ENCODE assay signal across 12 cellular contexts in the genomic region with DNA sequence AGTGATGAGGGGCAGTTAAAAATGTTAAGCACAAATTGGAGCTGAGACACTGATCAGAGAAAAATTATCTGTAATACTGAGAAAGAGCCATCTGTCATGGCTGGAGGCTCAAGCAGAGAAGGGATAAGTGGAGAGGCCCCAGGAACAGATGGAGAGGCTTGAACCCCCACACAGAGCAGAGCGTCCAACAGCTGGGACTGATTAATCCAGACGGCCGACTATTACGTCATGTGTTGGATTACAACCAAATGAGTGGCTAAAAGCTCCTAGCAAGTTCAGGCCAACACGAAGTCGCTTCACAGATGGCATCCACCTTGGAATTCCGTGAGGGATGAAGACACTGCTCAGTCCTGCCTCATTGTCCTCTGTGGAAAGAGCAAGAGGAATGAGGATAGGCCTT. TPM values are rescaled to one million over a fixed set of nuclear protein-coding genes. Genes with fewer than 3 reads are reported as not detected.
DNase-seq lines count a peak whose midpoint lies in the region; ATAC-seq and TF ChIP-seq lines count a peak whose summit lies in the region.
"Had no signal": no experiment of that assay in that cellular context is flagged by ENCODE, and none has a peak within 500 bp of the region (broad histone marks: within the 10 kb centered on the region; RNA-seq: fewer than 3 reads in every experiment).

No MANE protein-coding gene starts in this region.

- no peak overlapping the region for H3K4me3 Mint-ChIP-seq in activated T-helper 1 cell treated with anti-CD3 and anti-CD28 coated beads, Interleukin-12 subunit alpha, Interleukin-12 subunit beta, Interleukin-2, Interleukin-4 antibody, amounts not matched to agents 30 ng/mL and 10 ng/mL and 1 ng/mL, durations not matched to agents 14 hours and 24 hours and 36 hours
- peak overlapping the region; percentile 77 for H3K4me3 Mint-ChIP-seq in glutamatergic neuron (ENCODE audit: unreplicated experiment)
- H3K4me3 Mint-ChIP-seq in activated naive CD8-positive, alpha-beta T cell treated with anti-CD3 and anti-CD28 coated beads for 36 hours, result no peak overlapping the region
- H3K4me3 Mint-ChIP-seq: activated CD8-positive, alpha-beta T cell treated with anti-CD3 and anti-CD28 coated beads for 36 hours; stimulated activated naive B cell treated with anti-CD40 and anti-IgM and Interleukin-4, amounts not matched to agents 10 μg/mL and 1 μg/mL and 100 μg/mL, for 72 hours had no signal

- CTCF ChIA-PET in A673 (lab: Charles Lee), result no interaction called here

- intact Hi-C loops in A673 (cut with micrococcal nuclease; ENCODE audit: unreplicated experiment), result no loop called here
- intact Hi-C loops in activated T-helper 1 cell treated with anti-CD3 and anti-CD28 coated beads, Interleukin-12 subunit alpha, Interleukin-12 subunit beta, Interleukin-2, Interleukin-4 antibody, amounts not matched to agents 30 ng/mL and 10 ng/mL and 1 ng/mL, durations not matched to agents 14 hours and 24 hours and 36 hours (cut with micrococcal nuclease), result loop anchor here (5.0 to 10.0 kb wide), 2 partner anchors 430 to 1827 kb away; no protein-coding TSS in a partner anchor

- H3K27me3 ChIP-seq in A673 (replicated peaks; ENCODE audit: insufficient read depth, low read depth, low read length, poor library complexity), result peaks cover 23% of the 10 kb centered on the region

- peak overlapping the region; percentile 27 for H3K27ac Mint-ChIP-seq in activated T-helper 1 cell treated with anti-CD3 and anti-CD28 coated beads, Interleukin-12 subunit alpha, Interleukin-12 subunit beta, Interleukin-2, Interleukin-4 antibody, amounts not matched to agents 30 ng/mL and 10 ng/mL and 1 ng/mL, durations not matched to agents 14 hours and 24 hours and 36 hours
- H3K27ac Mint-ChIP-seq in glutamatergic neuron (ENCODE audit: unreplicated experiment), result peak overlapping the region; percentile 100
- H3K27ac Mint-ChIP-seq in activated naive CD8-positive, alpha-beta T cell treated with anti-CD3 and anti-CD28 coated beads for 36 hours, result no peak overlapping the region
- H3K27ac Mint-ChIP-seq: activated CD8-positive, alpha-beta T cell treated with anti-CD3 and anti-CD28 coated beads for 36 hours; stimulated activated naive B cell treated with anti-CD40 and anti-IgM and Interleukin-4, amounts not matched to agents 10 μg/mL and 1 μg/mL and 100 μg/mL, for 72 hours had no signal

- peaks cover 16% of the 10 kb centered on the region for H3K4me1 ChIP-seq in A673 (ENCODE audit: insufficient read depth, low read length, poor library complexity, severe bottlenecking)

- no TSS peak for BruUV-seq in A673 (replicated peaks; lab: Mats Ljungman, UMichigan)

- TF ChIP-seq CTCF in A673 (conservative IDR thresholded peaks at IDR 0.05; ENCODE audit: low read depth, low read length) (no peak), glutamatergic neuron (IDR thresholded peaks at IDR 0.05; ENCODE audit: partially characterized antibody, unreplicated experiment) (no peak)

- H3K9me3 ChIP-seq in A673 (ENCODE audit: low read depth, low read length, poor library complexity, severe bottlenecking), result no peaks in the 10 kb centered on the region

- H3K27ac ChIP-seq in A673 (ENCODE audit: low read depth, low read length, poor library complexity, severe bottlenecking), result peak overlapping the region; percentile 16
- H3K27ac ChIP-seq: PC-9 had no signal

- no peaks in the 10 kb centered on the region for H3K9me3 Mint-ChIP-seq in activated T-helper 1 cell treated with anti-CD3 and anti-CD28 coated beads, Interleukin-12 subunit alpha, Interleukin-12 subunit beta, Interleukin-2, Interleukin-4 antibody, amounts not matched to agents 30 ng/mL and 10 ng/mL and 1 ng/mL, durations not matched to agents 14 hours and 24 hours and 36 hours
- H3K9me3 Mint-ChIP-seq in glutamatergic neuron (ENCODE audit: unreplicated experiment), result peaks cover 13% of the 10 kb centered on the region
- H3K9me3 Mint-ChIP-seq in activated naive CD8-positive, alpha-beta T cell treated with anti-CD3 and anti-CD28 coated beads for 36 hours, result no peaks in the 10 kb centered on the region
- H3K9me3 Mint-ChIP-seq: activated CD8-positive, alpha-beta T cell treated with anti-CD3 and anti-CD28 coated beads for 36 hours had no signal

- DNase-seq in A673 (ENCODE audit: low spot score) (peak; percentile 46), HCEC 1CT (peak; percentile 84), glutamatergic neuron (peak; percentile 43), COR-L47 (lab: John Stamatoyannopoulos, UW) (no peak)
- no peak for DNase-seq in activated T-helper 1 cell treated with anti-CD3 and anti-CD28 coated beads, Interleukin-12 subunit alpha, Interleukin-12 subunit beta, Interleukin-2, Interleukin-4 antibody, amounts not matched to agents 30 ng/mL and 10 ng/mL and 1 ng/mL, durations not matched to agents 14 hours and 24 hours and 36 hours (ENCODE audit: low spot score)
- DNase-seq in activated naive CD8-positive, alpha-beta T cell treated with anti-CD3 and anti-CD28 coated beads for 36 hours, result no peak
- DNase-seq: central memory CD4-positive, alpha-beta T cell; PC-9; stimulated activated naive B cell treated with anti-CD40 and anti-IgM and Interleukin-4, amounts not matched to agents 10 μg/mL and 1 μg/mL and 100 μg/mL, for 72 hours had no signal

- H3K36me3 Mint-ChIP-seq in activated T-helper 1 cell treated with anti-CD3 and anti-CD28 coated beads, Interleukin-12 subunit alpha, Interleukin-12 subunit beta, Interleukin-2, Interleukin-4 antibody, amounts not matched to agents 30 ng/mL and 10 ng/mL and 1 ng/mL, durations not matched to agents 14 hours and 24 hours and 36 hours (ENCODE audit: low read depth), result peaks cover 2% of the 10 kb centered on the region
- no peaks in the 10 kb centered on the region for H3K36me3 Mint-ChIP-seq in glutamatergic neuron (ENCODE audit: unreplicated experiment)
- H3K36me3 Mint-ChIP-seq in activated naive CD8-positive, alpha-beta T cell treated with anti-CD3 and anti-CD28 coated beads for 36 hours, result no peaks in the 10 kb centered on the region
- H3K36me3 Mint-ChIP-seq: stimulated activated naive B cell treated with anti-CD40 and anti-IgM and Interleukin-4, amounts not matched to agents 10 μg/mL and 1 μg/mL and 100 μg/mL, for 72 hours had no signal

- no peaks in the 10 kb centered on the region for H3K27me3 Mint-ChIP-seq in activated T-helper 1 cell treated with anti-CD3 and anti-CD28 coated beads, Interleukin-12 subunit alpha, Interleukin-12 subunit beta, Interleukin-2, Interleukin-4 antibody, amounts not matched to agents 30 ng/mL and 10 ng/mL and 1 ng/mL, durations not matched to agents 14 hours and 24 hours and 36 hours (ENCODE audit: insufficient read depth)
- H3K27me3 Mint-ChIP-seq in glutamatergic neuron (ENCODE audit: unreplicated experiment), result peaks cover 7% of the 10 kb centered on the region
- no peaks in the 10 kb centered on the region for H3K27me3 Mint-ChIP-seq in activated naive CD8-positive, alpha-beta T cell treated with anti-CD3 and anti-CD28 coated beads for 36 hours
- H3K27me3 Mint-ChIP-seq: activated CD8-positive, alpha-beta T cell treated with anti-CD3 and anti-CD28 coated beads for 36 hours had no signal

- POLR2A ChIA-PET in A673 (lab: Charles Lee; ENCODE audit: low non-redundant PET), result no interaction called here

- no peak overlapping the region for H3K4me3 ChIP-seq in A673 (ENCODE audit: low read depth, low read length, poor library complexity, severe bottlenecking)
- H3K4me3 ChIP-seq: PC-9 had no signal

- peaks cover 39% of the 10 kb centered on the region for H3K4me1 Mint-ChIP-seq in activated T-helper 1 cell treated with anti-CD3 and anti-CD28 coated beads, Interleukin-12 subunit alpha, Interleukin-12 subunit beta, Interleukin-2, Interleukin-4 antibody, amounts not matched to agents 30 ng/mL and 10 ng/mL and 1 ng/mL, durations not matched to agents 14 hours and 24 hours and 36 hours (ENCODE audit: low read depth)
- H3K4me1 Mint-ChIP-seq in glutamatergic neuron (ENCODE audit: low read depth, unreplicated experiment), result peaks cover 23% of the 10 kb centered on the region
- peaks cover 12% of the 10 kb centered on the region for H3K4me1 Mint-ChIP-seq in activated naive CD8-positive, alpha-beta T cell treated with anti-CD3 and anti-CD28 coated beads for 36 hours

- no peak for ATAC-seq in HG03460 (IDR thresholded peaks at IDR 0.05; ENCODE audit: unreplicated experiment)
- ATAC-seq in HG02981 (IDR thresholded peaks at IDR 0.05; ENCODE audit: unreplicated experiment), result no peak
- ATAC-seq: activated CD8-positive, alpha-beta T cell treated with anti-CD3 and anti-CD28 coated beads for 36 hours; stimulated activated naive B cell treated with anti-CD40 and anti-IgM and Interleukin-4, amounts not matched to agents 10 μg/mL and 1 μg/mL and 100 μg/mL, for 72 hours had no signal

- H3K36me3 ChIP-seq in A673 (ENCODE audit: insufficient read depth, low read length, poor library complexity, severe bottlenecking), result no peaks in the 10 kb centered on the region

RNA-seq across cellular contexts. Expression of a gene that starts 57.7 kb away (rescaled TPM):
- total RNA-seq in A673 (2021) (not detected in 2 replicates), glutamatergic neuron (ENCODE audit: unreplicated experiment) (not detected)
- total RNA-seq in activated T-helper 1 cell treated with anti-CD3 and anti-CD28 coated beads, Interleukin-12 subunit alpha, Interleukin-12 subunit beta, Interleukin-2, Interleukin-4 antibody, amounts not matched to agents 30 ng/mL and 10 ng/mL and 1 ng/mL, durations not matched to agents 14 hours and 24 hours and 36 hours, result not detected in 2 replicates
- total RNA-seq in activated naive CD8-positive, alpha-beta T cell treated with anti-CD3 and anti-CD28 coated beads for 36 hours, result not detected
- total RNA-seq: activated CD8-positive, alpha-beta T cell treated with anti-CD3 and anti-CD28 coated beads for 36 hours; PC-9 had no signal

Comparison
In these comparisons a context has a peak if more than half of its experiments do, and no peak if none do; other contexts are left out.
1. DNase-seq: peak in A673 (single experiment), HCEC 1CT (single experiment) and glutamatergic neuron (single experiment); none in activated T-helper 1 cell treated with anti-CD3 and anti-CD28 coated beads, Interleukin-12 subunit alpha, Interleukin-12 subunit beta, Interleukin-2, Interleukin-4 antibody, amounts not matched to agents 30 ng/mL and 10 ng/mL and 1 ng/mL, durations not matched to agents 14 hours and 24 hours and 36 hours (single experiment), COR-L47 (single experiment) and activated naive CD8-positive, alpha-beta T cell treated with anti-CD3 and anti-CD28 coated beads for 36 hours (single experiment).